In genomic region chr1:169130683-169131082, GRCh38 we compare ENCODE assay signal across 27 cellular contexts.
"Had no signal": no experiment of that assay in that cellular context is flagged by ENCODE, and none has a peak within 500 bp of the region (broad histone marks: within the 10 kb centered on the region; RNA-seq: fewer than 3 reads in every experiment).

No MANE protein-coding gene starts in this region.

- H3K27ac ChIP-seq: brain microvascular endothelial cell, SK-N-MC, WERI-Rb-1 had no signal

- ATAC-seq: activated CD4-positive, alpha-beta T cell treated with anti-CD3 and anti-CD28 coated beads for 36 hours; activated T-helper 17 cell treated with anti-CD3 and anti-CD28 coated beads, Interleukin-2, amount 50 U/mL, for 72 hours; Panc1; Right ventricle myocardium inferior; T-cell had no signal

- H3K4me3 ChIP-seq: SK-N-MC had no signal

- H3K27me3 ChIP-seq: brain microvascular endothelial cell had no signal

- DNase-seq: activated CD4-positive, alpha-beta memory T cell treated with anti-CD3 and anti-CD28 coated beads, Interleukin-2, amount 10 ng/mL, durations not matched to agents 7 days and 5 days; activated CD4-positive, alpha-beta T cell treated with anti-CD3 and anti-CD28 coated beads for 36 hours; activated CD4-positive, alpha-beta T cell treated with anti-CD3 and anti-CD28 coated beads, Interleukin-2, amount 50 U/mL, for 1 hour; activated gamma-delta T cell; activated naive CD4-positive, alpha-beta T cell treated with anti-CD3 and anti-CD28 coated beads, Interleukin-2, amount 10 ng/mL, durations not matched to agents 7 days and 5 days; activated naive CD8-positive, alpha-beta T cell treated with anti-CD3 and anti-CD28 coated beads for 36 hours; activated T-cell treated with anti-CD3 and anti-CD28 coated beads for 4 hours; activated T-cell treated with anti-CD3 and anti-CD28 coated beads, Interleukin-2, amount 50 U/mL, for 48 hours; brain microvascular endothelial cell; cerebellar nuclear complex; Kasumi-1; NCI-H1105 treated with DMSO at 0.1 percent for 48 hours; NCI-H1436 treated with DMSO at 0.1 percent for 48 hours; NCI-H187; NCI-H2081; NCI-H2171; NCI-H2227 treated with DMSO at 0.1 percent for 48 hours; NCI-H526; NCI-H774; RPMI8226; T-cell; T-helper 2 cell; WERI-Rb-1 had no signal
